ENCODE assay signal across 2 cellular contexts in the genomic region with DNA sequence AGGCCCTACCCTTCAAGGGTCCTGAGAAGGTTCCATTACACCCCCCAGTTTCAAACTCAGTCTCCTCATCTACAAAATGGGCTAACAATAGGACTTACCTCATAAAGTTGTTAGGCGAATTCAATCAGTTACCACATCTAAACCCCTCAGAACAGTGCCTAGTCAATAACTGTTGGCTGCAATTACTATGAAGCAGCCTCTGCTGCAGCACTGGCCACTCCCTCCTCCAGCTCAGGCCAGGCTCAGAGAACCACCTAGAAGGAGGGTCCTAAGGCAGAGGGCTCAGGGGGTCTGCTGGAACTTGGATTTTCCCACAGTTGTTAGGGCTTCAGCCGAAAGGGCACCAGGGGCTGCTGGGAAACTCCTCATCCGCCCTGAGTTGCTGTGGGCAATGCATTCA.
TF ChIP-seq lines count a peak whose summit lies in the region.

No MANE protein-coding gene starts in this region.

TF ChIP-seq in HepG2, 621 proteins besides CTCF, POLR2A, EP300 and RAD21:
- TF ChIP-seq CAMTA2 (CRISPR knock-in tag; IDR thresholded peaks at IDR 0.05; ENCODE audit: borderline replicate concordance) (no peak), ZSCAN22 (CRISPR knock-in tag; IDR thresholded peaks at IDR 0.05) (no peak), ZFP90 (CRISPR knock-in tag; IDR thresholded peaks at IDR 0.05; ENCODE audit: borderline replicate concordance) (peak; percentile 98)

TF ChIP-seq in K562, 482 proteins besides CTCF, POLR2A, EP300 and RAD21:
- TF ChIP-seq PHB (CRISPR knock-in tag; IDR thresholded peaks at IDR 0.05) (no peak), RBM25 (IDR thresholded peaks at IDR 0.05; ENCODE audit: low read depth, low read length, severe bottlenecking) (peak; percentile 23)
